Comparison of ENCODE assay signal across 8 cellular contexts in genomic region chr6:42563697-42564495, GRCh38. TPM values are rescaled to one million over a fixed set of nuclear protein-coding genes. Genes with fewer than 3 reads are reported as not detected.
DNase-seq lines count a peak whose midpoint lies in the region; ATAC-seq and TF ChIP-seq lines count a peak whose summit lies in the region.

UBR2 (plus strand) TSS chr6:42564029; CDS start chr6:42564320, 291 bp downstream.

- H3K27ac Mint-ChIP-seq in T-helper 17 cell (peak within 1 kb of the TSS; percentile 98), progenitor cell of endocrine pancreas (peak within 1 kb of the TSS; percentile 99)

- peak within 1 kb of the TSS; percentile 96 for H3K27ac ChIP-seq in left ventricle myocardium inferior (replicated peaks)

- H3K4me3 Mint-ChIP-seq in T-helper 17 cell (peak within 1 kb of the TSS; percentile 99), progenitor cell of endocrine pancreas (ENCODE audit: low read depth) (peak within 1 kb of the TSS; percentile 93)

- ATAC-seq in HG02885 (IDR thresholded peaks at IDR 0.05; ENCODE audit: poor library complexity, unreplicated experiment) (peak; percentile 95), T-helper 17 cell (peak; percentile 97)

- intact Hi-C loops in left ventricle myocardium inferior (cut with micrococcal nuclease) = no loop called here

- peak within 1 kb of the TSS; percentile 85 for H3K4me3 ChIP-seq in left ventricle myocardium inferior

- peak; percentile 44 for TF ChIP-seq CTCF in left ventricle myocardium inferior (IDR thresholded peaks at IDR 0.05; ENCODE audit: borderline replicate concordance)
- peak; percentile 67 for TF ChIP-seq CTCF in progenitor cell of endocrine pancreas (IDR thresholded peaks at IDR 0.05; ENCODE audit: unreplicated experiment)

- H3K4me1 Mint-ChIP-seq in T-helper 17 cell = peaks cover 23% of the 10 kb centered on the region
- H3K4me1 Mint-ChIP-seq in progenitor cell of endocrine pancreas (ENCODE audit: low read depth) = peaks cover 24% of the 10 kb centered on the region

- TF ChIP-seq POLR2A in GM15510 (IDR thresholded peaks at IDR 0.05; ENCODE audit: borderline replicate concordance, extremely low read depth, insufficient read length) = peak; percentile 64

- H3K36me3 Mint-ChIP-seq in T-helper 17 cell (ENCODE audit: low read depth) (peaks cover 4% of the 10 kb centered on the region), progenitor cell of endocrine pancreas (ENCODE audit: insufficient read depth) (peaks cover 8% of the 10 kb centered on the region)

- H3K4me1 ChIP-seq in left ventricle myocardium inferior = peaks cover 49% of the 10 kb centered on the region

- no peaks in the 10 kb centered on the region for H3K27me3 ChIP-seq in left ventricle myocardium inferior (ENCODE audit: low read depth)

- peak; percentile 95 for DNase-seq in NCI-H1694 treated with DMSO at 0.1 percent for 48 hours (lab: John Stamatoyannopoulos, UW)
- peak; percentile 79 to 86 (median 83) for DNase-seq in T-helper 17 cell
- peak; percentile 54 to 99 (median 95) for DNase-seq in amygdala (lab: John Stamatoyannopoulos, UW)
- DNase-seq in left ventricle myocardium inferior = peak; percentile 95
- DNase-seq in progenitor cell of endocrine pancreas (ENCODE audit: low spot score, unreplicated experiment) = peak; percentile 85
- DNase-seq in ureter (ENCODE audit: low spot score) = peak; percentile 98

- H3K9me3 ChIP-seq in T-helper 17 cell (ENCODE audit: control insufficient read depth, low read length, poor library complexity, severe bottlenecking) (no peaks in the 10 kb centered on the region), left ventricle myocardium inferior (replicated peaks) (no peaks in the 10 kb centered on the region)

- H3K36me3 ChIP-seq in left ventricle myocardium inferior = peaks cover 6% of the 10 kb centered on the region

- no peaks in the 10 kb centered on the region for H3K9me3 Mint-ChIP-seq in progenitor cell of endocrine pancreas (ENCODE audit: low read depth)

- H3K27me3 Mint-ChIP-seq in T-helper 17 cell = no peaks in the 10 kb centered on the region
- H3K27me3 Mint-ChIP-seq in progenitor cell of endocrine pancreas = peaks cover 19% of the 10 kb centered on the region

RNA-seq across cellular contexts. Expression of gene UBR2, which starts in this region (rescaled TPM):
- 10 to 100 TPM; 35.1 to 40.7 TPM for total RNA-seq in T-helper 17 cell
- 32.5 TPM for total RNA-seq in left ventricle myocardium inferior
- 31.9 and 32.3 TPM in 2 replicates for total RNA-seq in progenitor cell of endocrine pancreas
- 36.8 TPM for total RNA-seq in ureter

Comparison
In these comparisons a context has a peak if more than half of its experiments do, and no peak if none do; other contexts are left out.
1. Peak in every context shown above with its lines: DNase-seq, ATAC-seq, H3K4me3 ChIP-seq and H3K27ac ChIP-seq.